In genomic region chr9:88773119-88773518, GRCh38 we compare ENCODE assay signal across 24 cellular contexts.
"Had no signal": no experiment of that assay in that cellular context is flagged by ENCODE, and none has a peak within 500 bp of the region (broad histone marks: within the 10 kb centered on the region; RNA-seq: fewer than 3 reads in every experiment).

No MANE protein-coding gene starts in this region.

- H3K9me3 ChIP-seq: body of pancreas, lower lobe of right lung, ovary, psoas muscle, testis, upper lobe of left lung had no signal

- H3K4me1 Mint-ChIP-seq: activated CD4-positive, alpha-beta memory T cell treated with anti-CD3 and anti-CD28 coated beads, Interleukin-2, amount 10 ng/mL, durations not matched to agents 7 days and 5 days; activated CD4-positive, alpha-beta T cell treated with anti-CD3 and anti-CD28 coated beads, Interleukin-2, amount 10 ng/mL, durations not matched to agents 24 days and 14 days had no signal

- ATAC-seq: activated naive CD8-positive, alpha-beta T cell treated with anti-CD3 and anti-CD28 coated beads, Interleukin-2, amount 50 U/mL, for 24 hours; activated T-cell treated with anti-CD3 and anti-CD28 coated beads, Interleukin-2, amount 50 U/mL, for 72 hours; body of pancreas; lower lobe of right lung; naive thymus-derived CD4-positive, alpha-beta T cell; psoas muscle; right cardiac atrium had no signal

- FAIRE-seq: kidney, small intestine had no signal

- H3K27me3 ChIP-seq: body of pancreas, ovary, testis, upper lobe of left lung had no signal

- H3K9me3 Mint-ChIP-seq: activated CD4-positive, alpha-beta memory T cell treated with anti-CD3 and anti-CD28 coated beads, Interleukin-2, amount 10 ng/mL, durations not matched to agents 7 days and 5 days; activated CD4-positive, alpha-beta T cell treated with anti-CD3 and anti-CD28 coated beads, Interleukin-2, amount 10 ng/mL, durations not matched to agents 24 days and 14 days; activated naive CD8-positive, alpha-beta T cell treated with anti-CD3 and anti-CD28 coated beads, Interleukin-2, amount 50 U/mL, for 24 hours; activated T-cell treated with anti-CD3 and anti-CD28 coated beads, Interleukin-2, amount 50 U/mL, for 72 hours; dendritic cell treated with granulocyte-macrophage colony-stimulating factor and Interleukin-4, amounts not matched to agents 40 ng/mL and 50 ng/mL, for 4 days; T-helper 1 cell treated with Interleukin-12 subunit alpha and Interleukin-12 subunit beta and Interleukin-4 antibody, amounts not matched to agents 30 μg/mL and 1 μg/mL, for 36 hours had no signal

- DNase-seq: activated CD4-positive, alpha-beta memory T cell treated with anti-CD3 and anti-CD28 coated beads, Interleukin-2, amount 10 ng/mL, durations not matched to agents 7 days and 5 days; activated effector memory CD4-positive, alpha-beta T cell treated with Interleukin-2 at 50 U/mL for 16 hours; activated naive CD4-positive, alpha-beta T cell treated with anti-CD3 and anti-CD28 coated beads, Interleukin-2, amount 50 U/mL, for 16 hours; activated naive CD8-positive, alpha-beta T cell treated with anti-CD3 and anti-CD28 coated beads, Interleukin-2, amount 50 U/mL, for 24 hours; activated T-cell treated with anti-CD3 and anti-CD28 coated beads, Interleukin-2, amount 50 U/mL, for 72 hours; body of pancreas; caudate nucleus; effector CD4-positive, alpha-beta T cell; kidney; lower lobe of right lung; naive thymus-derived CD4-positive, alpha-beta T cell; ovary; psoas muscle; right cardiac atrium; small intestine; stimulated activated CD4-positive, alpha-beta T cell treated with anti-CD3 and anti-CD28 coated beads, Interleukin-15, amount 100 ng/mL, for 24 hours; stimulated activated CD4-positive, alpha-beta T cell treated with anti-CD3 and anti-CD28 coated beads, Interleukin-2, amount 100 ng/mL, for 48 hours; stimulated activated naive CD4-positive, alpha-beta T cell; T1000; testis; upper lobe of left lung had no signal

- H3K4me3 Mint-ChIP-seq: activated CD4-positive, alpha-beta memory T cell treated with anti-CD3 and anti-CD28 coated beads, Interleukin-2, amount 10 ng/mL, durations not matched to agents 7 days and 5 days; activated CD4-positive, alpha-beta T cell treated with anti-CD3 and anti-CD28 coated beads, Interleukin-2, amount 10 ng/mL, durations not matched to agents 24 days and 14 days; activated naive CD8-positive, alpha-beta T cell treated with anti-CD3 and anti-CD28 coated beads, Interleukin-2, amount 50 U/mL, for 24 hours; activated T-cell treated with anti-CD3 and anti-CD28 coated beads, Interleukin-2, amount 50 U/mL, for 72 hours; dendritic cell treated with granulocyte-macrophage colony-stimulating factor and Interleukin-4, amounts not matched to agents 40 ng/mL and 50 ng/mL, for 4 days; naive thymus-derived CD4-positive, alpha-beta T cell; T-helper 1 cell treated with Interleukin-12 subunit alpha and Interleukin-12 subunit beta and Interleukin-4 antibody, amounts not matched to agents 30 μg/mL and 1 μg/mL, for 36 hours had no signal

- H3K4me1 ChIP-seq: body of pancreas, psoas muscle had no signal

- H3K4me3 ChIP-seq: body of pancreas, lower lobe of right lung, ovary, psoas muscle, testis, upper lobe of left lung had no signal

- H3K27ac Mint-ChIP-seq: activated CD4-positive, alpha-beta memory T cell treated with anti-CD3 and anti-CD28 coated beads, Interleukin-2, amount 10 ng/mL, durations not matched to agents 7 days and 5 days; activated CD4-positive, alpha-beta T cell treated with anti-CD3 and anti-CD28 coated beads, Interleukin-2, amount 10 ng/mL, durations not matched to agents 24 days and 14 days; activated naive CD8-positive, alpha-beta T cell treated with anti-CD3 and anti-CD28 coated beads, Interleukin-2, amount 50 U/mL, for 24 hours; activated T-cell treated with anti-CD3 and anti-CD28 coated beads, Interleukin-2, amount 50 U/mL, for 72 hours; dendritic cell treated with granulocyte-macrophage colony-stimulating factor and Interleukin-4, amounts not matched to agents 40 ng/mL and 50 ng/mL, for 4 days; naive thymus-derived CD4-positive, alpha-beta T cell; T-helper 1 cell treated with Interleukin-12 subunit alpha and Interleukin-12 subunit beta and Interleukin-4 antibody, amounts not matched to agents 30 μg/mL and 1 μg/mL, for 36 hours had no signal

- H3K36me3 ChIP-seq: lower lobe of right lung, ovary, upper lobe of left lung had no signal

- H3K27ac ChIP-seq: body of pancreas, lower lobe of right lung, ovary, psoas muscle, upper lobe of left lung had no signal

- H3K36me3 Mint-ChIP-seq: naive thymus-derived CD4-positive, alpha-beta T cell had no signal
